ENCODE assay signal across 16 cellular contexts in genomic region chrX:8820910-8821527, GRCh38. TPM values are rescaled to one million over a fixed set of nuclear protein-coding genes. Genes with fewer than 3 reads are reported as not detected.
DNase-seq lines count a peak whose midpoint lies in the region; ATAC-seq and TF ChIP-seq lines count a peak whose summit lies in the region.
"Had no signal": no experiment of that assay in that cellular context is flagged by ENCODE, and none has a peak within 500 bp of the region (broad histone marks: within the 10 kb centered on the region; RNA-seq: fewer than 3 reads in every experiment).

No MANE protein-coding gene starts in this region.

- no peak for TF ChIP-seq CTCF in fibroblast of mammary gland (conservative IDR thresholded peaks at IDR 0.05; ENCODE audit: control insufficient read depth, insufficient read depth, low read depth, low read length)
- TF ChIP-seq CTCF in smooth muscle cell (IDR thresholded peaks at IDR 0.05; ENCODE audit: borderline replicate concordance, insufficient read depth, poor library complexity, severe bottlenecking), result peak; percentile 21

- H3K36me3 Mint-ChIP-seq in activated CD4-positive, alpha-beta T cell treated with anti-CD3 and anti-CD28 coated beads for 36 hours (ENCODE audit: low read depth), result no peaks in the 10 kb centered on the region
- H3K36me3 Mint-ChIP-seq: natural killer cell had no signal

- no peak overlapping the region for H3K4me2 ChIP-seq in smooth muscle cell

- POLR2A ChIA-PET in activated CD4-positive, alpha-beta T cell treated with anti-CD3 and anti-CD28 coated beads for 36 hours (lab: Charles Lee), result no interaction called here

- H3K9me3 ChIP-seq in smooth muscle cell (replicated peaks; ENCODE audit: low read depth), result no peaks in the 10 kb centered on the region
- H3K9me3 ChIP-seq: SJSA1 had no signal

- CTCF ChIA-PET in activated CD4-positive, alpha-beta T cell treated with anti-CD3 and anti-CD28 coated beads for 36 hours (lab: Charles Lee), result no interaction called here

- no peaks in the 10 kb centered on the region for H3F3A ChIP-seq in smooth muscle cell (ENCODE audit: low read depth)

- peak; percentile 16 for DNase-seq in activated CD4-positive, alpha-beta T cell treated with anti-CD3 and anti-CD28 coated beads for 36 hours
- DNase-seq in activated CD4-positive, alpha-beta T cell treated with anti-CD3 and anti-CD28 coated beads for 1 hour, result no peak
- DNase-seq in NCI-H774 (lab: John Stamatoyannopoulos, UW) (peak; percentile 9), fibroblast of mammary gland (ENCODE audit: low read depth) (peak; percentile 3), smooth muscle cell (lab: John Stamatoyannopoulos, UW; ENCODE audit: unreplicated experiment) (no peak), NCI-H226 (no peak), NCI-H146 (lab: John Stamatoyannopoulos, UW) (no peak), NCI-H2081 treated with DMSO at 0.1 percent for 48 hours (lab: John Stamatoyannopoulos, UW) (no peak)
- DNase-seq: AML-193, kidney, natural killer cell had no signal

- no peaks in the 10 kb centered on the region for H3K27me3 ChIP-seq in smooth muscle cell (ENCODE audit: low read depth)
- H3K27me3 ChIP-seq: SJSA1 had no signal

- H3K27me3 Mint-ChIP-seq in activated CD4-positive, alpha-beta T cell treated with anti-CD3 and anti-CD28 coated beads for 36 hours, result peaks cover 3% of the 10 kb centered on the region

- no peaks in the 10 kb centered on the region for H3K4me1 Mint-ChIP-seq in activated CD4-positive, alpha-beta T cell treated with anti-CD3 and anti-CD28 coated beads for 36 hours
- H3K4me1 Mint-ChIP-seq: natural killer cell had no signal

- H3K4me1 ChIP-seq in smooth muscle cell (ENCODE audit: low read depth), result no peaks in the 10 kb centered on the region
- H3K4me1 ChIP-seq: SJSA1 had no signal

- H4K20me1 ChIP-seq in smooth muscle cell (ENCODE audit: low read depth), result no peaks in the 10 kb centered on the region

- intact Hi-C loops in activated CD4-positive, alpha-beta T cell treated with anti-CD3 and anti-CD28 coated beads for 36 hours (cut with DNase I, micrococcal nuclease), result no loop called here

- 48% methylated on average over 5 of the region's 5 CpGs for WGBS in smooth muscle cell (ENCODE audit: low lambda C conversion rate)

- ATAC-seq in activated CD4-positive, alpha-beta T cell treated with anti-CD3 and anti-CD28 coated beads for 36 hours, result no peak
- ATAC-seq: activated CD4-positive, CD25-positive, alpha-beta regulatory T cell treated with anti-CD3 and anti-CD28 coated beads, Interleukin-2, amount 50 U/mL, for 24 hours; esophagus mucosa; natural killer cell had no signal

- H3K4me3 Mint-ChIP-seq in activated CD4-positive, alpha-beta T cell treated with anti-CD3 and anti-CD28 coated beads for 36 hours, result no peak overlapping the region
- H3K4me3 Mint-ChIP-seq: natural killer cell had no signal

- H2AFZ ChIP-seq in smooth muscle cell (ENCODE audit: low read depth), result no peak overlapping the region

- H3K27ac ChIP-seq in smooth muscle cell (ENCODE audit: low read depth), result no peak overlapping the region
- H3K27ac ChIP-seq: SJSA1 had no signal

- no peaks in the 10 kb centered on the region for H3K36me3 ChIP-seq in smooth muscle cell (ENCODE audit: low read depth)
- H3K36me3 ChIP-seq: SJSA1 had no signal

- H3K4me3 ChIP-seq in fibroblast of mammary gland (ENCODE audit: control insufficient read depth, low read depth, low read length), result no peak overlapping the region
- H3K4me3 ChIP-seq in smooth muscle cell, result no peak overlapping the region
- H3K4me3 ChIP-seq: SJSA1 had no signal

- no peak overlapping the region for H3K9ac ChIP-seq in smooth muscle cell (ENCODE audit: low read depth)

- no peaks in the 10 kb centered on the region for H3K9me3 Mint-ChIP-seq in activated CD4-positive, alpha-beta T cell treated with anti-CD3 and anti-CD28 coated beads for 36 hours (ENCODE audit: low read depth)
- H3K9me3 Mint-ChIP-seq: natural killer cell had no signal

- H3K27ac Mint-ChIP-seq in activated CD4-positive, alpha-beta T cell treated with anti-CD3 and anti-CD28 coated beads for 36 hours, result no peak overlapping the region
- H3K27ac Mint-ChIP-seq: natural killer cell had no signal

- H3K79me2 ChIP-seq in smooth muscle cell (ENCODE audit: low read depth), result no peaks in the 10 kb centered on the region

RNA-seq across cellular contexts. Expression of gene FAM9A, which starts 19.8 kb away (rescaled TPM):
- total RNA-seq in activated CD4-positive, alpha-beta T cell treated with anti-CD3 and anti-CD28 coated beads for 36 hours, result not detected
- total RNA-seq in smooth muscle cell, result not detected in 2 replicates
- not detected in 2 replicates for polyA plus RNA-seq in smooth muscle cell
- total RNA-seq: bronchial epithelial cell, esophagus mucosa, HT1080, kidney, natural killer cell, SJSA1 had no signal

Comparison
In these comparisons a context has a peak if more than half of its experiments do, and no peak if none do; other contexts are left out.
1. DNase-seq: peak in activated CD4-positive, alpha-beta T cell treated with anti-CD3 and anti-CD28 coated beads for 36 hours (single experiment), NCI-H774 (single experiment) and fibroblast of mammary gland (single experiment); none in activated CD4-positive, alpha-beta T cell treated with anti-CD3 and anti-CD28 coated beads for 1 hour (single experiment), smooth muscle cell (single experiment), NCI-H226 (single experiment), NCI-H146 (single experiment) and NCI-H2081 treated with DMSO at 0.1 percent for 48 hours (single experiment).